Comparison of ENCODE assay signal across 2 cellular contexts in the genomic region with DNA sequence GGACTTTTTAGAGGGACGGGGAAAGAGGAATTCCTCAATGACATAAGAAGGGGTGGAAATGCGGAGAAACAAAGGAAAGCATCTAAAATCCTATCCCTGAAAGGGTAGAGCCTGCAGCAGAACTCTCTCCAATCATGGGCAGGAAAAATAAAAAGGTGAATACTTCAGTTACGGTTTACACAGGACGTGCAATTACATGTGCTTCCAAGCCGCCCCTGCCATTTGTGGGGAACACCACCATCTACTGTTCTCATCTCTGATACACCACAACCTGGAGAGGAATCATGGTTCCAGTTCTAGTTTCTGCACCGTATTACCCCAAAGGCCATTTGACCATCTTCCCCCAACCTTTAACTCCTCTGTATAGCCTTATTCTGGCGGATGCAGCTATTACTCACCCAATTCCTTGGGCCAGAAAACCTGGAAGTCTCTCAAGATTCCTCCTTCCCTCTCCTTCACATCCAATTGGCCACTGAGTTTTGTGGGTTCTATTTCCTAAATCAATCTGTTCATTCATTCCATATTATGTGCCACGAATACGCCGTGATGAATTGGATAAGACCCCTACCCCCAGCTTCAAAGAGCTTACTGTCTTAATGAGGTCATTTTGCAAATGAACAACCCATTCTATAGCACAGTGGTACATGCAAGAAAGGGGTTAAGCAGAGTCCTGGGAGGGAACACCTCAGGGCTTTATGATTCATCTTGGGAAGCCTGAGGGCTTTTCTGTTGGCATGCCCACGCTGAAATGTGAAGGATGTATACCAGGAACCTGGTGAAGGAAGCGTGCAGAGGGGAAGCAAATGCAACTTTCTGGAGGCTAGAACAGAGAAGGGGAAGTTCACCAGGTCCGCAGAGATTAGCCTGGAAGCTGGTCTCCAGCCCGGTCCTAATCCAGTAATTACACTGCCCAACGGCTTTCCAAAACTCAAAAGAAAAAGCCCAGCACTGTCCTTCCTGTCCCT.
TF ChIP-seq lines count a peak whose summit lies in the region.

No MANE protein-coding gene starts in this region.

TF ChIP-seq in SK-N-SH, 30 proteins besides CTCF, POLR2A, EP300 and RAD21 (continued from another document):
- TF ChIP-seq NRF1 (IDR thresholded peaks at IDR 0.05; ENCODE audit: low read depth, low read length) (no peak), RXRA (IDR thresholded peaks at IDR 0.05; ENCODE audit: borderline replicate concordance, low read depth) (no peak), JUND (IDR thresholded peaks at IDR 0.05) (no peak)

TF ChIP-seq in SK-N-SH treated with all-trans-retinoic acid at 6 μM for 48 hours, 23 proteins besides CTCF, POLR2A, EP300 and RAD21 (continued from another document):
- TF ChIP-seq, protein P1, sequence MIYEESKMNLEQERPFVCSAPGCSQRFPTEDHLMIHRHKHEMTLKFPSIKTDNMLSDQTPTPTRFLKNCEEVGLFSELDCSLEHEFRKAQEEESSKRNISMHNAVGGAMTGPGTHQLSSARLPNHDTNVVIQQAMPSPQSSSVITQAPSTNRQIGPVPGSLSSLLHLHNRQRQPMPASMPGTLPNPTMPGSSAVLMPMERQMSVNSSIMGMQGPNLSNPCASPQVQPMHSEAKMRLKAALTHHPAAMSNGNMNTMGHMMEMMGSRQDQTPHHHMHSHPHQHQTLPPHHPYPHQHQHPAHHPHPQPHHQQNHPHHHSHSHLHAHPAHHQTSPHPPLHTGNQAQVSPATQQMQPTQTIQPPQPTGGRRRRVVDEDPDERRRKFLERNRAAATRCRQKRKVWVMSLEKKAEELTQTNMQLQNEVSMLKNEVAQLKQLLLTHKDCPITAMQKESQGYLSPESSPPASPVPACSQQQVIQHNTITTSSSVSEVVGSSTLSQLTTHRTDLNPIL (CRISPR knock-in tag; IDR thresholded peaks at IDR 0.05; ENCODE audit: low read depth), result no peak
TF ChIP-seq in SK-N-SH treated with all-trans-retinoic acid at 6 μM for 48 hours: peak in this region for 0.
